In the genomic region with DNA sequence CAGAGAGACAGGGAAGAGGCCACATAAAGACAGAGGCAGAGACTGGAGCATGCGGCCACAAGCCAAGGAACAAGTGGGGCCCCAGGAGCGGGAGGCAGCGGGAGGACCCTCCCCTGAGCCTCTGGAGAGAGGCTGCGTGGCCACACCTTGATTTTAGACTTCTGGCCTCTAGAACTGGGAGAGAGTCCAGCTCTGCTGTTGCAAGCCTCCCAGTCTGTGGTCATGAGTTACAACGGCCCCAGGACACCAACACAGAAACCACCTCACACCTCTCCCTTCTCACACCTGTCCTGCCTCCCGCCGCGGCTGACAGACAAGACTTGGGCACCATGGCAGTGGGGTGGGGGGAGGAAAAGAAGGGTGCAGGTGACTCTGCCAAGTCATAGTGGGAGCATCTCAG, we compare ENCODE assay signal across 2 cellular contexts.
TF ChIP-seq lines count a peak whose summit lies in the region.

No MANE protein-coding gene starts in this region.

TF ChIP-seq in HEK293T, 16 proteins besides CTCF, POLR2A, EP300 and RAD21:
- TF ChIP-seq CTBP1 (IDR thresholded peaks at IDR 0.05; ENCODE audit: borderline replicate concordance), result no peak
- peak; percentile 53; the same call in 1 of the 2 replicates for TF ChIP-seq HDGF (IDR thresholded peaks at IDR 0.05; ENCODE audit: borderline replicate concordance)
- no peak for TF ChIP-seq FOXK2 (IDR thresholded peaks at IDR 0.05)
- no peak for TF ChIP-seq FOXM1 (IDR thresholded peaks at IDR 0.05; ENCODE audit: borderline replicate concordance)

TF ChIP-seq in K562, 482 proteins besides CTCF, POLR2A, EP300 and RAD21:
- TF ChIP-seq, protein P1, sequence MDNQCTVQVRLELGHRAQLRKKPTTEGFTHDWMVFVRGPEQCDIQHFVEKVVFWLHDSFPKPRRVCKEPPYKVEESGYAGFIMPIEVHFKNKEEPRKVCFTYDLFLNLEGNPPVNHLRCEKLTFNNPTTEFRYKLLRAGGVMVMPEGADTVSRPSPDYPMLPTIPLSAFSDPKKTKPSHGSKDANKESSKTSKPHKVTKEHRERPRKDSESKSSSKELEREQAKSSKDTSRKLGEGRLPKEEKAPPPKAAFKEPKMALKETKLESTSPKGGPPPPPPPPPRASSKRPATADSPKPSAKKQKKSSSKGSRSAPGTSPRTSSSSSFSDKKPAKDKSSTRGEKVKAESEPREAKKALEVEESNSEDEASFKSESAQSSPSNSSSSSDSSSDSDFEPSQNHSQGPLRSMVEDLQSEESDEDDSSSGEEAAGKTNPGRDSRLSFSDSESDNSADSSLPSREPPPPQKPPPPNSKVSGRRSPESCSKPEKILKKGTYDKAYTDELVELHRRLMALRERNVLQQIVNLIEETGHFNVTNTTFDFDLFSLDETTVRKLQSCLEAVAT (IDR thresholded peaks at IDR 0.05), result no peak
- TF ChIP-seq, protein P2, sequence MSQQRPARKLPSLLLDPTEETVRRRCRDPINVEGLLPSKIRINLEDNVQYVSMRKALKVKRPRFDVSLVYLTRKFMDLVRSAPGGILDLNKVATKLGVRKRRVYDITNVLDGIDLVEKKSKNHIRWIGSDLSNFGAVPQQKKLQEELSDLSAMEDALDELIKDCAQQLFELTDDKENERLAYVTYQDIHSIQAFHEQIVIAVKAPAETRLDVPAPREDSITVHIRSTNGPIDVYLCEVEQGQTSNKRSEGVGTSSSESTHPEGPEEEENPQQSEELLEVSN (IDR thresholded peaks at IDR 0.05; ENCODE audit: borderline replicate concordance in 1 of 2, extremely low read depth in 1 of 2, insufficient read depth in 1 of 2, insufficient read length in 1 of 2, low read depth in 1 of 2, low read length in 1 of 2, poor library complexity in 1 of 2, severe bottlenecking in 1 of 2), result peak in 1 of 2 experiments; percentile 35
- peak; percentile 40; the same call in 1 of the 2 replicates for TF ChIP-seq RBFOX2 (IDR thresholded peaks at IDR 0.05; ENCODE audit: low read depth, low read length)
